8 cellular contexts compared by ENCODE assay signal in genomic region chr2:85538507-85539360, GRCh38. TPM values are rescaled to one million over a fixed set of nuclear protein-coding genes. Genes with fewer than 3 reads are reported as not detected.
A peak's percentile ranks its signal among the peaks of the same experiment; 100 is the strongest.
DNase-seq lines count a peak whose midpoint lies in the region; ATAC-seq and TF ChIP-seq lines count a peak whose summit lies in the region.

TSS of gene MAT2A (plus strand) at chr2:85539168. CDS start at chr2:85539288, 120 bp downstream.

- peaks cover 50% of the 10 kb centered on the region for H3K4me1 Mint-ChIP-seq in WTC11

- peak within 1 kb of the TSS; percentile 79 to 93 for H3K4me3 ChIP-seq in cardiac fibroblast (replicated peaks in 1 of 2; ENCODE audit: low read depth in 2 of 2, low read length in 2 of 2)

- no peaks in the 10 kb centered on the region for H3K27me3 Mint-ChIP-seq in WTC11 (ENCODE audit: low read depth)

- POLR2A ChIA-PET in WTC11 (lab: Charles Lee) = interaction anchor here (0.5 to 5.7 kb wide), 35 partner anchors 10 to 469 kb away, joined by 3 to 54 read pairs (median 5); partner anchors contain the start of genes ELMOD3, GGCX, RETSAT and SH2D6

- DNase-seq in AG08396 (ENCODE audit: low spot score) (peak; percentile 95), NCI-H2227 treated with DMSO at 0.1 percent for 48 hours (lab: John Stamatoyannopoulos, UW) (peak; percentile 98), WTC11 (ENCODE audit: low spot score) (peak; percentile 98), cardiac fibroblast (ENCODE audit: low read depth in 2 of 2) (peak; percentile 93 to 96), iris pigment epithelial cell (ENCODE audit: low read depth) (peak; percentile 87)
- DNase-seq in stimulated activated CD4-positive, alpha-beta T cell treated with anti-CD3 and anti-CD28 coated beads, Interleukin-12 subunit alpha, Interleukin-12 subunit beta, amount 100 ng/mL, for 4 hours = peak; percentile 89

- CTCF ChIA-PET in WTC11 (lab: Charles Lee) = interaction anchor here (0.6 to 4.6 kb wide), 16 partner anchors 9 to 156 kb away, joined by 3 to 40 read pairs (median 4); partner anchors contain the start of gene SH2D6

- TF ChIP-seq CTCF in WTC11 (IDR thresholded peaks at IDR 0.05) = peak; percentile 45
- TF ChIP-seq CTCF in cardiac fibroblast (IDR thresholded peaks at IDR 0.05; ENCODE audit: low read depth, low read length) = peak; percentile 75

- no peaks in the 10 kb centered on the region for H3K9me3 Mint-ChIP-seq in WTC11

- peak within 1 kb of the TSS; percentile 99 for H3K27ac Mint-ChIP-seq in WTC11

- H3K4me3 Mint-ChIP-seq in WTC11 = peak within 1 kb of the TSS; percentile 97

- peaks cover 43% of the 10 kb centered on the region for H3K36me3 Mint-ChIP-seq in WTC11

- ATAC-seq in GM18909 (IDR thresholded peaks at IDR 0.05; ENCODE audit: poor library complexity, unreplicated experiment) (peak; percentile 74), HG03175 (IDR thresholded peaks at IDR 0.05; ENCODE audit: unreplicated experiment) (peak; percentile 84), WTC11 (peak; percentile 77)

TF ChIP-seq in WTC11, 78 proteins besides CTCF, POLR2A, EP300 and RAD21 (continues in another document):
- no peak for TF ChIP-seq ZNF671 (CRISPR knock-in tag; IDR thresholded peaks at IDR 0.05)
- TF ChIP-seq ESRRA (CRISPR knock-in tag; IDR thresholded peaks at IDR 0.05; ENCODE audit: borderline replicate concordance) = peak; percentile 71; the same call in 1 of the 2 replicates
- TF ChIP-seq IRF2 (CRISPR knock-in tag; IDR thresholded peaks at IDR 0.05; ENCODE audit: borderline replicate concordance, low read depth) = no peak
- TF ChIP-seq ZBTB43 (CRISPR knock-in tag; IDR thresholded peaks at IDR 0.05) = no peak
- peak; percentile 88; the same call in 1 of the 2 replicates for TF ChIP-seq ZNF232 (CRISPR knock-in tag; IDR thresholded peaks at IDR 0.05)
- peak; percentile 71; the same call in 1 of the 2 replicates for TF ChIP-seq EMX1 (CRISPR knock-in tag; IDR thresholded peaks at IDR 0.05)
- TF ChIP-seq ARID4B (CRISPR knock-in tag; IDR thresholded peaks at IDR 0.05; ENCODE audit: borderline replicate concordance) = peak; percentile 91
- TF ChIP-seq ZNF263 (CRISPR knock-in tag; IDR thresholded peaks at IDR 0.05; ENCODE audit: low read depth) = no peak
- peak; percentile 74; the same call in 1 of the 2 replicates for TF ChIP-seq FOXP1 (CRISPR knock-in tag; IDR thresholded peaks at IDR 0.05; ENCODE audit: borderline replicate concordance)
- TF ChIP-seq, protein P1, sequence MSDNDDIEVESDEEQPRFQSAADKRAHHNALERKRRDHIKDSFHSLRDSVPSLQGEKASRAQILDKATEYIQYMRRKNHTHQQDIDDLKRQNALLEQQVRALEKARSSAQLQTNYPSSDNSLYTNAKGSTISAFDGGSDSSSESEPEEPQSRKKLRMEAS (CRISPR knock-in tag; IDR thresholded peaks at IDR 0.05) = peak; percentile 76
- TF ChIP-seq NR1H2 (CRISPR knock-in tag; IDR thresholded peaks at IDR 0.05) = no peak
- no peak for TF ChIP-seq SMAD4 (CRISPR knock-in tag; IDR thresholded peaks at IDR 0.05)
- TF ChIP-seq, protein P2, sequence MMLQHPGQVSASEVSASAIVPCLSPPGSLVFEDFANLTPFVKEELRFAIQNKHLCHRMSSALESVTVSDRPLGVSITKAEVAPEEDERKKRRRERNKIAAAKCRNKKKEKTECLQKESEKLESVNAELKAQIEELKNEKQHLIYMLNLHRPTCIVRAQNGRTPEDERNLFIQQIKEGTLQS (CRISPR knock-in tag; conservative IDR thresholded peaks at IDR 0.05) = peak; percentile 59; the same call in 1 of the 2 replicates
- TF ChIP-seq ZNF121 (CRISPR knock-in tag; IDR thresholded peaks at IDR 0.05) = peak; percentile 99
- TF ChIP-seq RORB (CRISPR knock-in tag; IDR thresholded peaks at IDR 0.05) = 0 out of 2 replicates have a peak, but pooled peaks have one; percentile 7
- peak; percentile 86 for TF ChIP-seq SP1 (CRISPR knock-in tag; conservative IDR thresholded peaks at IDR 0.05)
- TF ChIP-seq ZNF281 (CRISPR knock-in tag; IDR thresholded peaks at IDR 0.05) = peak; percentile 68; the same call in 1 of the 2 replicates
- TF ChIP-seq OVOL2 (CRISPR knock-in tag; IDR thresholded peaks at IDR 0.05; ENCODE audit: borderline replicate concordance) = peak; percentile 86; the same call in 1 of the 2 replicates
- TF ChIP-seq, protein P3, sequence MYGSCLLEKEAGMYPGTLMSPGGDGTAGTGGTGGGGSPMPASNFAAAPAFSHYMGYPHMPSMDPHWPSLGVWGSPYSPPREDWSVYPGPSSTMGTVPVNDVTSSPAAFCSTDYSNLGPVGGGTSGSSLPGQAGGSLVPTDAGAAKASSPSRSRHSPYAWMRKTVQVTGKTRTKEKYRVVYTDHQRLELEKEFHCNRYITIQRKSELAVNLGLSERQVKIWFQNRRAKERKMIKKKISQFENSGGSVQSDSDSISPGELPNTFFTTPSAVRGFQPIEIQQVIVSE (CRISPR knock-in tag; IDR thresholded peaks at IDR 0.05; ENCODE audit: borderline replicate concordance) = peak; percentile 80; the same call in 1 of the 2 replicates
- TF ChIP-seq, protein P4, sequence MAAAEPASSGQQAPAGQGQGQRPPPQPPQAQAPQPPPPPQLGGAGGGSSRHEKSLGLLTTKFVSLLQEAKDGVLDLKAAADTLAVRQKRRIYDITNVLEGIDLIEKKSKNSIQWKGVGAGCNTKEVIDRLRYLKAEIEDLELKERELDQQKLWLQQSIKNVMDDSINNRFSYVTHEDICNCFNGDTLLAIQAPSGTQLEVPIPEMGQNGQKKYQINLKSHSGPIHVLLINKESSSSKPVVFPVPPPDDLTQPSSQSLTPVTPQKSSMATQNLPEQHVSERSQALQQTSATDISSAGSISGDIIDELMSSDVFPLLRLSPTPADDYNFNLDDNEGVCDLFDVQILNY (CRISPR knock-in tag; IDR thresholded peaks at IDR 0.05) = peak; percentile 93
- no peak for TF ChIP-seq ELF4 (CRISPR knock-in tag; IDR thresholded peaks at IDR 0.05; ENCODE audit: low read depth)
- TF ChIP-seq FOXK1 (CRISPR knock-in tag; IDR thresholded peaks at IDR 0.05) = peak; percentile 66; the same call in 1 of the 2 replicates
- TF ChIP-seq CREM (CRISPR knock-in tag; IDR thresholded peaks at IDR 0.05) = peak; percentile 72

RNA-seq across cellular contexts. Expression of gene MAT2A, which starts in this region (rescaled TPM):
- total RNA-seq in WTC11 (2021) = 208 to 222 TPM (median 208 TPM) in 3 replicates

Comparison
In these comparisons a context has a peak if more than half of its experiments do, and no peak if none do; other contexts are left out.
1. Peak in every context shown above with its lines: DNase-seq, ATAC-seq and H3K4me3 ChIP-seq.